21 cellular contexts compared by ENCODE assay signal in genomic region chr5:151591144-151591819, GRCh38. TPM values are rescaled to one million over a fixed set of nuclear protein-coding genes. Genes with fewer than 3 reads are reported as not detected.
DNase-seq lines count a peak whose midpoint lies in the region; ATAC-seq and TF ChIP-seq lines count a peak whose summit lies in the region.
"Had no signal": no experiment of that assay in that cellular context is flagged by ENCODE, and none has a peak within 500 bp of the region (broad histone marks: within the 10 kb centered on the region; RNA-seq: fewer than 3 reads in every experiment).

Gene FAT2, minus strand, starts transcription at chr5:151591331. Its CDS starts 22,400 bp downstream, at chr5:151568931.

- peaks cover 1% of the 10 kb centered on the region for H3K79me1 ChIP-seq in trophoblast cell (ENCODE audit: low read length)

- H3K4me3 ChIP-seq in GM23338 (0 out of 2 replicates have a peak within 1 kb of the TSS, but pooled peaks have one; percentile 11), hepatocyte (no peak within 1 kb of the TSS), trophoblast cell (ENCODE audit: low read depth, low read length) (no peak within 1 kb of the TSS)
- H3K4me3 ChIP-seq: gastrocnemius medialis, pancreas had no signal

- CTCF ChIA-PET in MCF 10A (lab: Yijun Ruan, JAX) = interaction anchor here (0.6 to 6.1 kb wide), 13 partner anchors 10 to 1975 kb away, joined by 3 to 45 read pairs (median 4); no protein-coding TSS in a partner anchor

- H3K79me2 ChIP-seq in GM23338 (replicated peaks; ENCODE audit: insufficient read depth) (no peaks in the 10 kb centered on the region), hepatocyte (no peaks in the 10 kb centered on the region), trophoblast cell (ENCODE audit: control insufficient read depth, insufficient read depth, low read length, poor library complexity) (no peaks in the 10 kb centered on the region)

- BruUV-seq in MCF 10A (replicated peaks; lab: Mats Ljungman, UMichigan) = no TSS peak

- peak within 1 kb of the TSS; percentile 42 for H4K91ac ChIP-seq in trophoblast cell (ENCODE audit: low read depth, low read length)

- H3K9me3 ChIP-seq in hepatocyte (ENCODE audit: low read depth) (no peaks in the 10 kb centered on the region), trophoblast cell (ENCODE audit: insufficient read depth, low read depth, low read length) (no peaks in the 10 kb centered on the region)
- H3K9me3 ChIP-seq: gastrocnemius medialis, pancreas had no signal

- peak within 1 kb of the TSS; percentile 26 for H2BK12ac ChIP-seq in trophoblast cell (ENCODE audit: low read length)

- WGBS in hepatocyte (ENCODE audit: low lambda C conversion rate, missing lambda C conversion rate) = 52% methylated on average over 12 of the region's 13 CpGs
- no CpG with 5 or more reads among the region's 13 CpGs for WGBS in trophoblast cell (ENCODE audit: extremely low coverage, insufficient coverage, insufficient read length)

- no peaks in the 10 kb centered on the region for H4K20me1 ChIP-seq in GM23338 (replicated peaks; ENCODE audit: insufficient read depth)
- H4K20me1 ChIP-seq in hepatocyte (ENCODE audit: insufficient read depth, poor library complexity, severe bottlenecking) = no peaks in the 10 kb centered on the region

- H3K4me3 Mint-ChIP-seq in GM23338 = peak within 1 kb of the TSS; percentile 33; the same call in 1 of the 3 replicates
- H3K4me3 Mint-ChIP-seq in MCF 10A (ENCODE audit: unreplicated experiment) = peak within 1 kb of the TSS; percentile 72
- H3K4me3 Mint-ChIP-seq: activated naive CD4-positive, alpha-beta T cell treated with anti-CD3 and anti-CD28 coated beads for 36 hours; CD8-positive, alpha-beta memory T cell; T-cell had no signal

- H3K9ac ChIP-seq in trophoblast cell (ENCODE audit: low read length) = no peak within 1 kb of the TSS

- H3K14ac ChIP-seq in trophoblast cell (ENCODE audit: low read length) = peak within 1 kb of the TSS; percentile 20

- H2AFZ ChIP-seq in GM23338 (peak within 1 kb of the TSS; percentile 85), hepatocyte (no peak within 1 kb of the TSS), trophoblast cell (ENCODE audit: insufficient read depth, low read length, poor library complexity) (no peak within 1 kb of the TSS)

- H3K27ac Mint-ChIP-seq in GM23338 = no peak within 1 kb of the TSS
- H3K27ac Mint-ChIP-seq in MCF 10A (ENCODE audit: low read depth, unreplicated experiment) = peak within 1 kb of the TSS; percentile 33
- H3K27ac Mint-ChIP-seq: activated naive CD4-positive, alpha-beta T cell treated with anti-CD3 and anti-CD28 coated beads for 36 hours; CD8-positive, alpha-beta memory T cell; T-cell had no signal

- no peak for TF ChIP-seq CTCF in GM23338 (conservative IDR thresholded peaks at IDR 0.05; ENCODE audit: low read depth in 2 of 2)
- TF ChIP-seq CTCF in MCF 10A (IDR thresholded peaks at IDR 0.05; ENCODE audit: unreplicated experiment) = no peak
- TF ChIP-seq CTCF in hepatocyte (IDR thresholded peaks at IDR 0.05; ENCODE audit: poor library complexity) = no peak

- H3F3A ChIP-seq in GM23338 (replicated peaks; ENCODE audit: low read depth) = no peaks in the 10 kb centered on the region

- peak within 1 kb of the TSS; percentile 35 for H2BK120ac ChIP-seq in trophoblast cell (ENCODE audit: insufficient read depth, low read length, poor library complexity)

- H4K8ac ChIP-seq in trophoblast cell (ENCODE audit: low read depth, low read length) = peak within 1 kb of the TSS; percentile 27

- H3K36me3 ChIP-seq in GM23338 (ENCODE audit: insufficient read depth) (no peaks in the 10 kb centered on the region), hepatocyte (replicated peaks; ENCODE audit: insufficient read depth, low read depth) (no peaks in the 10 kb centered on the region), trophoblast cell (ENCODE audit: control insufficient read depth in 1 of 2, insufficient read depth in 2 of 2, low read length in 2 of 2) (no peaks in the 10 kb centered on the region)
- H3K36me3 ChIP-seq: brain microvascular endothelial cell, gastrocnemius medialis, pancreas had no signal

- POLR2A ChIA-PET in MCF 10A (lab: Yijun Ruan, JAX) = interaction anchor here (0.6 to 16.2 kb wide), 13 partner anchors 11 to 61 kb away, joined by 3 to 402 read pairs (median 4); no protein-coding TSS in a partner anchor

- intact Hi-C loops in MCF 10A (cut with micrococcal nuclease) = no loop called here

- no peak within 1 kb of the TSS for H3K4ac ChIP-seq in trophoblast cell (ENCODE audit: low read depth, low read length)

- no peak within 1 kb of the TSS for H3K23ac ChIP-seq in trophoblast cell (ENCODE audit: low read length)

- DNase-seq in GM23338 (ENCODE audit: low spot score) = peak; percentile 66
- peak; percentile 79 for DNase-seq in MCF 10A (ENCODE audit: unreplicated experiment)
- peak; percentile 16 for DNase-seq in hepatocyte (ENCODE audit: low spot score)
- DNase-seq in trophoblast cell = peak; percentile 59 to 72
- no peak for DNase-seq in SIG-M5 (lab: John Stamatoyannopoulos, UW)
- DNase-seq in DMS53 treated with DMSO at 0.1 percent for 48 hours (lab: John Stamatoyannopoulos, UW; ENCODE audit: unreplicated experiment) = no peak
- no peak for DNase-seq in HuH-7.5 (ENCODE audit: low spot score)
- DNase-seq: ACHN; activated CD4-positive, alpha-beta T cell treated with anti-CD3 and anti-CD28 coated beads for 1 hour; activated CD8-positive, alpha-beta memory T cell treated with anti-CD3 and anti-CD28 coated beads, Interleukin-2, amount 50 U/mL, for 48 hours; activated naive CD4-positive, alpha-beta T cell treated with anti-CD3 and anti-CD28 coated beads for 36 hours; brain microvascular endothelial cell; CD8-positive, alpha-beta memory T cell; effector memory CD4-positive, alpha-beta T cell; gastrocnemius medialis; NCI-H446 treated with DMSO at 0.1 percent for 48 hours; pancreas; T-cell had no signal

- no peaks in the 10 kb centered on the region for H3K9me2 ChIP-seq in GM23338 (ENCODE audit: insufficient read depth)
- no peaks in the 10 kb centered on the region for H3K9me2 ChIP-seq in hepatocyte (replicated peaks; ENCODE audit: insufficient read depth)

- H3K36me3 Mint-ChIP-seq in GM23338 (ENCODE audit: low read depth) (no peaks in the 10 kb centered on the region), MCF 10A (ENCODE audit: insufficient read depth, unreplicated experiment) (peaks cover 5% of the 10 kb centered on the region)
- H3K36me3 Mint-ChIP-seq: CD8-positive, alpha-beta memory T cell; T-cell had no signal

- H3K4me2 ChIP-seq in GM23338 = peak within 1 kb of the TSS; percentile 54; the same call in 1 of the 2 replicates
- peak within 1 kb of the TSS; percentile 46 for H3K4me2 ChIP-seq in hepatocyte
- H3K4me2 ChIP-seq in trophoblast cell (ENCODE audit: low read length) = no peak within 1 kb of the TSS

- ATAC-seq in GM23338 = peak; percentile 96
- no peak for ATAC-seq in HG03045 (IDR thresholded peaks at IDR 0.05; ENCODE audit: unreplicated experiment)
- ATAC-seq: gastrocnemius medialis, T-cell had no signal

- H3K27ac ChIP-seq in GM23338 (ENCODE audit: low read depth) (no peak within 1 kb of the TSS), hepatocyte (no peak within 1 kb of the TSS), trophoblast cell (ENCODE audit: low read depth, low read length) (no peak within 1 kb of the TSS)
- H3K27ac ChIP-seq: brain microvascular endothelial cell, gastrocnemius medialis, pancreas had no signal

- H4K12ac ChIP-seq in trophoblast cell (ENCODE audit: low read depth, low read length) = no peak within 1 kb of the TSS

- H3K27me3 ChIP-seq in GM23338 (ENCODE audit: insufficient read depth) (no peaks in the 10 kb centered on the region), hepatocyte (peaks cover 3% of the 10 kb centered on the region), trophoblast cell (ENCODE audit: insufficient read depth, low read length) (no peaks in the 10 kb centered on the region)
- H3K27me3 ChIP-seq: brain microvascular endothelial cell, gastrocnemius medialis, pancreas had no signal

- peak within 1 kb of the TSS; percentile 6 for H2AK5ac ChIP-seq in trophoblast cell (ENCODE audit: low read length)

- peaks cover 9% of the 10 kb centered on the region; the same call in 1 of the 2 replicates for H3K4me1 ChIP-seq in GM23338 (ENCODE audit: insufficient read depth)
- H3K4me1 ChIP-seq in hepatocyte (ENCODE audit: insufficient read depth) = peaks cover 12% of the 10 kb centered on the region
- H3K4me1 ChIP-seq in trophoblast cell (ENCODE audit: control insufficient read depth in 1 of 2, insufficient read depth in 2 of 2, low read length in 2 of 2) = peaks cover 24 to 29% of the 10 kb centered on the region in 2 experiments
- H3K4me1 ChIP-seq: pancreas had no signal

- H3K27me3 Mint-ChIP-seq in GM23338 (ENCODE audit: insufficient read depth, low read depth, poor library complexity) = peaks cover 12% of the 10 kb centered on the region
- no peaks in the 10 kb centered on the region for H3K27me3 Mint-ChIP-seq in MCF 10A (ENCODE audit: insufficient read depth, unreplicated experiment)

- H2BK5ac ChIP-seq in trophoblast cell (ENCODE audit: low read depth, low read length, poor library complexity) = no peak within 1 kb of the TSS

- H3K9me3 Mint-ChIP-seq in GM23338 (no peaks in the 10 kb centered on the region), MCF 10A (ENCODE audit: unreplicated experiment) (no peaks in the 10 kb centered on the region)
- H3K9me3 Mint-ChIP-seq: activated naive CD4-positive, alpha-beta T cell treated with anti-CD3 and anti-CD28 coated beads for 36 hours; CD8-positive, alpha-beta memory T cell; T-cell had no signal

- H3K18ac ChIP-seq in trophoblast cell (ENCODE audit: low read length) = no peak within 1 kb of the TSS

- H3K4me1 Mint-ChIP-seq in GM23338 (peaks cover 40% of the 10 kb centered on the region), MCF 10A (ENCODE audit: insufficient read depth, unreplicated experiment) (peaks cover 55% of the 10 kb centered on the region)
- H3K4me1 Mint-ChIP-seq: CD8-positive, alpha-beta memory T cell; T-cell had no signal

TF ChIP-seq in GM23338, 12 proteins besides CTCF, POLR2A, EP300 and RAD21 (continues in another document):
- no peak for TF ChIP-seq CREB1 (CRISPR knock-in tag; IDR thresholded peaks at IDR 0.05; ENCODE audit: low read depth)
- TF ChIP-seq JUNB (IDR thresholded peaks at IDR 0.05; ENCODE audit: unreplicated experiment) = no peak
- TF ChIP-seq EZH2 (IDR thresholded peaks at IDR 0.05; ENCODE audit: low read depth, unreplicated experiment) = no peak

RNA-seq across cellular contexts. Expression of gene FAT2, which starts in this region (rescaled TPM):
- 0.27 and 0.59 TPM in 2 replicates for total RNA-seq in GM23338 (2014; rRNA removed; shearing (Covaris generic))
- polyA plus RNA-seq in GM23338 (2016; fragmentation: Nextera tagmentation; extraction: Ambion mirVana) = 0.06 and 0.09 TPM in 2 replicates
- total RNA-seq in MCF 10A (2022) = 5.9 and 9.9 TPM in 2 replicates
- 0.40 and 0.72 TPM in 2 replicates for total RNA-seq in hepatocyte
- 0.10 and 0.55 TPM in 2 replicates for polyA plus RNA-seq in hepatocyte
- polyA plus RNA-seq in trophoblast cell (2013) = 0.26 and 0.30 TPM in 2 replicates
- total RNA-seq: activated naive CD4-positive, alpha-beta T cell treated with anti-CD3 and anti-CD28 coated beads for 36 hours; CD8-positive, alpha-beta memory T cell; gastrocnemius medialis; LHCN-M2; mononuclear cell; T-cell had no signal
- polyA plus RNA-seq: CD8-positive, alpha-beta memory T cell had no signal

Comparison
In these comparisons a context has a peak if more than half of its experiments do, and no peak if none do; other contexts are left out.
1. Peak in DNase-seq, ATAC-seq, H3K4me3 ChIP-seq and H3K4me2 ChIP-seq in GM23338; RNA of the gene not detected or under 1 TPM.
2. Peak in DNase-seq and H3K4me2 ChIP-seq in hepatocyte; RNA of the gene not detected or under 1 TPM.
3. DNase-seq: peak in MCF 10A (single experiment) and trophoblast cell (2 of 2); none in SIG-M5 (single experiment), DMS53 treated with DMSO at 0.1 percent for 48 hours (single experiment) and HuH-7.5 (single experiment).